ENCODE assay signal across 9 cellular contexts in genomic region chr14:103115086-103115679, GRCh38. TPM values are rescaled to one million over a fixed set of nuclear protein-coding genes. Genes with fewer than 3 reads are reported as not detected.
DNase-seq lines count a peak whose midpoint lies in the region; ATAC-seq, FAIRE-seq and TF ChIP-seq lines count a peak whose summit lies in the region.
"Not testable (repeated sequence)": the region's sequence is repeated elsewhere in the genome, so short reads cannot be mapped to it uniquely, and the experiment has no call there.
"Had no signal": no experiment of that assay in that cellular context is flagged by ENCODE, and none has a peak within 500 bp of the region (broad histone marks: within the 10 kb centered on the region; RNA-seq: fewer than 3 reads in every experiment).

No MANE protein-coding gene starts in this region.

- not testable (repeated sequence) for H3K36me3 ChIP-seq in PC-9 (ENCODE audit: low read depth); K562 (ENCODE audit: control insufficient read depth, insufficient read depth, low read length); heart right ventricle; mucosa of stomach (ENCODE audit: control insufficient read depth, insufficient read depth, low read length); vagina

- peaks cover 63% of the 10 kb centered on the region for H3F3A ChIP-seq in PC-9 (ENCODE audit: insufficient read depth, low read depth)

- not testable (repeated sequence) for H4K20me1 ChIP-seq in PC-9 (ENCODE audit: insufficient read depth); K562 (replicated peaks; ENCODE audit: control insufficient read depth, insufficient read depth, low read length)

- H3K9me3 Mint-ChIP-seq in activated CD4-positive, alpha-beta memory T cell treated with anti-CD3 and anti-CD28 coated beads, Interleukin-2, amount 10 ng/mL, durations not matched to agents 7 days and 5 days, result not testable (repeated sequence)

- peaks cover 70% of the 10 kb centered on the region for H3K4me1 ChIP-seq in PC-9 (replicated peaks; ENCODE audit: insufficient read depth)
- H3K4me1 ChIP-seq in K562 (replicated peaks in 1 of 2; ENCODE audit: control insufficient read depth in 2 of 2, insufficient read depth in 2 of 2, low read length in 2 of 2), result peaks cover 59 to 89% of the 10 kb centered on the region in 2 experiments
- peaks cover 3 to 87% (median 44%) of the 10 kb centered on the region in 9 donors for H3K4me1 ChIP-seq in heart right ventricle
- H3K4me1 ChIP-seq in mucosa of stomach (ENCODE audit: control insufficient read depth, insufficient read depth, low read length), result peaks cover 36% of the 10 kb centered on the region
- H3K4me1 ChIP-seq in vagina, result peaks cover 56% of the 10 kb centered on the region

- H3K27me3 ChIP-seq in PC-9 (ENCODE audit: insufficient read depth, low read depth); K562 (ENCODE audit: control insufficient read depth in 2 of 2, insufficient read depth in 2 of 2, low read length in 2 of 2); heart right ventricle; mucosa of stomach (ENCODE audit: control insufficient read depth, insufficient read depth, low read length); vagina: not testable (repeated sequence)

- H3K4me2 ChIP-seq in PC-9 (peak overlapping the region; percentile 22; the same call in 1 of the 2 replicates), K562 (ENCODE audit: insufficient read depth, low read length) (peak overlapping the region; percentile 51)

- H3K9me2 ChIP-seq in PC-9 (ENCODE audit: insufficient read depth), result not testable (repeated sequence)

- not testable (repeated sequence) for DNase-seq in GM12892 (ENCODE audit: insufficient read length); activated CD4-positive, alpha-beta memory T cell treated with anti-CD3 and anti-CD28 coated beads, Interleukin-2, amount 10 ng/mL, durations not matched to agents 7 days and 5 days; heart right ventricle; vagina (ENCODE audit: extremely low spot score in 2 of 2)
- DNase-seq in PC-9, result peak in 1 of 2 experiments; percentile 40
- DNase-seq in K562 (ENCODE audit: extremely low read depth in 1 of 4, low spot score in 3 of 4), result peak in 1 of 4 experiments; percentile 73

- not testable (repeated sequence) for H3K4me3 ChIP-seq in PC-9; K562; mucosa of stomach (ENCODE audit: low read length); skin epidermis
- H3K4me3 ChIP-seq in heart right ventricle (peak overlapping the region in 2 of 10 donors; percentile 19 to 22), vagina (peak overlapping the region in 1 of 2 donors; percentile 9)

- H2AFZ ChIP-seq in PC-9, result not testable (repeated sequence)
- H2AFZ ChIP-seq in K562 (ENCODE audit: low read depth, low read length), result peak overlapping the region; percentile 65

- H3K79me2 ChIP-seq in PC-9 (ENCODE audit: low read depth); K562 (ENCODE audit: control insufficient read depth, insufficient read depth, low read length): not testable (repeated sequence)

- in situ Hi-C loops in K562 (cut with MboI), result not testable (repeated sequence)

- peaks cover 11% of the 10 kb centered on the region for H3K4me1 Mint-ChIP-seq in activated CD4-positive, alpha-beta memory T cell treated with anti-CD3 and anti-CD28 coated beads, Interleukin-2, amount 10 ng/mL, durations not matched to agents 7 days and 5 days

- WGBS in K562 (ENCODE audit: insufficient coverage, low coverage, missing lambda C conversion rate), result 40% methylated on average over 12 of the region's 12 CpGs
- 72 to 77% methylated on average over 12 of the region's 12 CpGs for WGBS in heart right ventricle, 2 donors

- not testable (repeated sequence) for BruUV-seq in PC-9 (replicated peaks; lab: Mats Ljungman, UMichigan); K562 (replicated peaks; lab: Mats Ljungman, UMichigan)

- not testable (repeated sequence) for H3K9me3 ChIP-seq in PC-9 (ENCODE audit: insufficient read depth, low read depth); K562 (replicated peaks; ENCODE audit: control insufficient read depth, insufficient read depth, low read depth, low read length); heart right ventricle; mucosa of stomach (ENCODE audit: control insufficient read depth, low read length); vagina

- H3K36me3 Mint-ChIP-seq in activated CD4-positive, alpha-beta memory T cell treated with anti-CD3 and anti-CD28 coated beads, Interleukin-2, amount 10 ng/mL, durations not matched to agents 7 days and 5 days (ENCODE audit: low read depth), result not testable (repeated sequence)

- H3K4me3 Mint-ChIP-seq in activated CD4-positive, alpha-beta memory T cell treated with anti-CD3 and anti-CD28 coated beads, Interleukin-2, amount 10 ng/mL, durations not matched to agents 7 days and 5 days, result peak overlapping the region; percentile 53

- FAIRE-seq in GM12892 (lab: Jason Lieb, UNC) (peak; percentile 56), K562 (lab: Jason Lieb, UNC) (peak; percentile 54)

- not testable (repeated sequence) for TF ChIP-seq POLR2A in GM12892 (IDR thresholded peaks at IDR 0.05; ENCODE audit: low read depth, low read length); K562 (conservative IDR thresholded peaks at IDR 0.05); vagina (IDR thresholded peaks at IDR 0.05)

- POLR2A ChIA-PET in PC-9 (lab: Charles Lee; ENCODE audit: unreplicated experiment); activated CD4-positive, alpha-beta memory T cell treated with anti-CD3 and anti-CD28 coated beads, Interleukin-2, amount 10 ng/mL, durations not matched to agents 7 days and 5 days (lab: Charles Lee); K562 (lab: Yijun Ruan, JAX): not testable (repeated sequence)

- H3K9me1 ChIP-seq in K562 (ENCODE audit: control insufficient read depth, insufficient read depth, low read length), result not testable (repeated sequence)

- not testable (repeated sequence) for TF ChIP-seq RAD21 in K562 (CRISPR knock-in tag; conservative IDR thresholded peaks at IDR 0.05 in 1 of 2, IDR thresholded peaks at IDR 0.05 in 1 of 2)

- H3K9ac ChIP-seq in K562 (ENCODE audit: insufficient read depth in 1 of 2, low read depth in 2 of 2, low read length in 2 of 2) (peak overlapping the region in 1 of 2 experiments; percentile 42; a peak in 1 of 4 replicates), mucosa of stomach (ENCODE audit: low read length) (peak overlapping the region; percentile 58)

- not testable (repeated sequence) for H3K27ac ChIP-seq in PC-9
- H3K27ac ChIP-seq in K562 (ENCODE audit: extremely low read depth, low read depth, low read length), result peak overlapping the region; percentile 50; the same call in 2 of the 3 replicates
- H3K27ac ChIP-seq in heart right ventricle, result peak overlapping the region in 6 of 10 donors; percentile 15 to 80 (median 56)
- H3K27ac ChIP-seq in skin epidermis, result peak overlapping the region in 15 of 21 experiments; percentile 27 to 72 (median 51)
- H3K27ac ChIP-seq in vagina, result peak overlapping the region; percentile 71

- not testable (repeated sequence) for TF ChIP-seq EP300 in K562 (IDR thresholded peaks at IDR 0.05; ENCODE audit: low read length)

- CTCF ChIA-PET in PC-9 (lab: Charles Lee) (interaction anchor here (0.7 kb wide), 1 partner anchor 71 kb away, joined by 4 read pairs; no protein-coding TSS in a partner anchor), K562 (lab: Yijun Ruan, JAX; ENCODE audit: low intra/inter-chr PET ratio) (interaction anchor here (0.6 kb wide), 1 partner anchor 175 kb away, joined by 3 read pairs; no protein-coding TSS in a partner anchor)
- CTCF ChIA-PET in activated CD4-positive, alpha-beta memory T cell treated with anti-CD3 and anti-CD28 coated beads, Interleukin-2, amount 10 ng/mL, durations not matched to agents 7 days and 5 days (lab: Charles Lee), result interaction anchor here (3.0 kb wide), 1 partner anchor 10 kb away, joined by 17 read pairs; no protein-coding TSS in a partner anchor

- H3K27ac Mint-ChIP-seq in activated CD4-positive, alpha-beta memory T cell treated with anti-CD3 and anti-CD28 coated beads, Interleukin-2, amount 10 ng/mL, durations not matched to agents 7 days and 5 days, result not testable (repeated sequence)

- not testable (repeated sequence) for TF ChIP-seq CTCF in PC-9 (conservative IDR thresholded peaks at IDR 0.05); K562 (IDR thresholded peaks at IDR 0.05 in 2 of 3, conservative IDR thresholded peaks at IDR 0.05 in 1 of 3; ENCODE audit: insufficient read depth in 2 of 3, low read depth in 1 of 3, low read length in 3 of 3); heart right ventricle (IDR thresholded peaks at IDR 0.05)
- peak in 1 of 3 experiments; percentile 1 for TF ChIP-seq CTCF in vagina (IDR thresholded peaks at IDR 0.05)

- not testable (repeated sequence) for ATAC-seq in K562, heart right ventricle

- intact Hi-C loops in PC-9 (cut with micrococcal nuclease; ENCODE audit: unreplicated experiment); K562 (cut with micrococcal nuclease); heart right ventricle (cut with DNase I); vagina (cut with DNase I): not testable (repeated sequence)

- H3K27me3 Mint-ChIP-seq in activated CD4-positive, alpha-beta memory T cell treated with anti-CD3 and anti-CD28 coated beads, Interleukin-2, amount 10 ng/mL, durations not matched to agents 7 days and 5 days, result not testable (repeated sequence)

RNA-seq across cellular contexts. Expression of gene TNFAIP2, which starts 8.1 kb away (rescaled TPM):
- polyA plus RNA-seq in GM12892 (2012; ENCODE audit: missing spikeins), result 71.3 TPM
- total RNA-seq in PC-9 (2021), result 291 and 366 TPM in 2 replicates
- under 1 TPM; 0.20 to 0.50 TPM for total RNA-seq in activated CD4-positive, alpha-beta memory T cell treated with anti-CD3 and anti-CD28 coated beads, Interleukin-2, amount 10 ng/mL, durations not matched to agents 7 days and 5 days
- total RNA-seq in K562 (2011; cell fraction: chromatin; rRNA removed; ENCODE audit: low replicate concordance), result 31.9 and 75.4 TPM in 2 replicates
- total RNA-seq in K562 (2011; cell fraction: nucleolus; rRNA removed), result 55.1 and 66.9 TPM in 2 replicates
- 38.6 and 39.3 TPM in 2 replicates for total RNA-seq in K562 (2011; cell fraction: nucleoplasm; rRNA removed)
- total RNA-seq in K562 (2014; rRNA removed), result 39.5 and 46.0 TPM in 2 replicates
- 20.8 and 23.7 TPM in 2 replicates for total RNA-seq in K562 (2014; rRNA removed; fragmentation: Illumina TruSeq; extraction: Trizol)
- total RNA-seq in K562 (2015; rRNA removed; fragmentation: Illumina TruSeq; extraction: Trizol), result 68.6 and 70.2 TPM in 2 replicates
- total RNA-seq in K562 (2021), result 52.7 and 61.2 TPM in 2 replicates
- 22.6 and 35.4 TPM in 2 replicates for polyA plus RNA-seq in K562 (2011; rRNA removed)
- 30.5 and 40.8 TPM in 2 replicates for polyA plus RNA-seq in K562 (2011; cell fraction: cytosol; rRNA removed)
- 171 and 203 TPM in 2 replicates for polyA plus RNA-seq in K562 (2011; cell fraction: nucleus; rRNA removed)
- polyA plus RNA-seq in K562 (2012), result 33.8 and 69.4 TPM in 2 replicates
- 42.7 and 59.7 TPM in 2 replicates for polyA plus RNA-seq in K562 (2014; fragmentation: Illumina TruSeq; extraction: Trizol)
- 10 to 100 TPM; 44.6 to 49.7 TPM for polyA plus RNA-seq in K562 (2014; fragmentation: Nextera tagmentation; extraction: Ambion mirVana)
- 47.6 and 63.5 TPM in 2 replicates for polyA plus RNA-seq in K562 (2014; rRNA removed)
- 8.9 and 13.3 TPM in 2 replicates for polyA minus RNA-seq in K562 (2011; rRNA and poly(A)+ RNA removed)
- 25.6 and 31.0 TPM in 2 replicates for polyA minus RNA-seq in K562 (2011; cell fraction: cytosol; rRNA and poly(A)+ RNA removed)
- 17.0 and 18.2 TPM in 2 replicates for polyA minus RNA-seq in K562 (2011; cell fraction: nucleus; rRNA and poly(A)+ RNA removed)
- total RNA-seq in heart right ventricle, result 100 to 1,000 TPM in 1 of 10 donors, 10 to 100 TPM in 9; 21.8 to 134 (median 42.0) TPM
- 100 to 1,000 TPM in 1 of 2 donors, 10 to 100 TPM in 1; 24.6 to 138 TPM for polyA plus RNA-seq in heart right ventricle
- total RNA-seq in vagina, result 82.7 TPM

RNA-seq across cellular contexts. Expression of gene EXOC3L4, which starts 20.7 kb away (rescaled TPM):
- not detected for polyA plus RNA-seq in GM12892 (2012; ENCODE audit: missing spikeins)
- total RNA-seq in PC-9 (2021), result 0.38 and 1.7 TPM in 2 replicates
- not detected for total RNA-seq in activated CD4-positive, alpha-beta memory T cell treated with anti-CD3 and anti-CD28 coated beads, Interleukin-2, amount 10 ng/mL, durations not matched to agents 7 days and 5 days
- 7.7 and 24.3 TPM in 2 replicates for total RNA-seq in K562 (2011; cell fraction: chromatin; rRNA removed; ENCODE audit: low replicate concordance)
- 22.4 and 23.0 TPM in 2 replicates for total RNA-seq in K562 (2011; cell fraction: nucleolus; rRNA removed)
- 13.8 and 17.9 TPM in 2 replicates for total RNA-seq in K562 (2011; cell fraction: nucleoplasm; rRNA removed)
- total RNA-seq in K562 (2014; rRNA removed), result 3.5 and 5.6 TPM in 2 replicates
- total RNA-seq in K562 (2014; rRNA removed; fragmentation: Illumina TruSeq; extraction: Trizol), result 0.33 TPM in 1 of 2 replicates, not detected in the other
- 0.83 and 1.6 TPM in 2 replicates for total RNA-seq in K562 (2015; rRNA removed; fragmentation: Illumina TruSeq; extraction: Trizol)
- total RNA-seq in K562 (2021), result 5.4 and 6.7 TPM in 2 replicates
- polyA plus RNA-seq in K562 (2011; rRNA removed), result 1.1 and 2.0 TPM in 2 replicates
- 1.6 and 3.7 TPM in 2 replicates for polyA plus RNA-seq in K562 (2011; cell fraction: cytosol; rRNA removed)
- polyA plus RNA-seq in K562 (2011; cell fraction: nucleus; rRNA removed), result 8.4 and 18.9 TPM in 2 replicates
- polyA plus RNA-seq in K562 (2012), result 1.8 and 2.2 TPM in 2 replicates
- 0.25 and 0.97 TPM in 2 replicates for polyA plus RNA-seq in K562 (2014; fragmentation: Illumina TruSeq; extraction: Trizol)
- polyA plus RNA-seq in K562 (2014; fragmentation: Nextera tagmentation; extraction: Ambion mirVana), result under 1 TPM in 1 of 2 experiments, not detected in 1; 0.10 TPM
- 6.2 and 11.7 TPM in 2 replicates for polyA plus RNA-seq in K562 (2014; rRNA removed)
- 0.21 TPM in 1 of 2 replicates, not detected in the other for polyA minus RNA-seq in K562 (2011; rRNA and poly(A)+ RNA removed)
- polyA minus RNA-seq in K562 (2011; cell fraction: cytosol; rRNA and poly(A)+ RNA removed), result 2.5 and 2.9 TPM in 2 replicates
- 3.1 and 5.0 TPM in 2 replicates for polyA minus RNA-seq in K562 (2011; cell fraction: nucleus; rRNA and poly(A)+ RNA removed)
- total RNA-seq in heart right ventricle, result 1 to 10 TPM in 2 of 10 donors, under 1 TPM in 4, not detected in 4; 0.16 to 2.0 (median 0.48) TPM
- 1 to 10 TPM in 1 of 2 donors, under 1 TPM in 1; 0.51 to 1.2 TPM for polyA plus RNA-seq in heart right ventricle
- total RNA-seq in vagina, result 8.6 TPM
- polyA plus RNA-seq: neural cell had no signal

RNA-seq across cellular contexts. Expression of gene LBHD2, which starts 31.2 kb away (rescaled TPM):
- polyA plus RNA-seq in GM12892 (2012; ENCODE audit: missing spikeins), result not detected
- total RNA-seq in PC-9 (2021), result 0.52 and 0.78 TPM in 2 replicates
- total RNA-seq in activated CD4-positive, alpha-beta memory T cell treated with anti-CD3 and anti-CD28 coated beads, Interleukin-2, amount 10 ng/mL, durations not matched to agents 7 days and 5 days, result not detected
- total RNA-seq in K562 (2011; cell fraction: chromatin; rRNA removed; ENCODE audit: low replicate concordance), result not detected in 2 replicates
- total RNA-seq in K562 (2011; cell fraction: nucleolus; rRNA removed), result not detected in 2 replicates
- total RNA-seq in K562 (2011; cell fraction: nucleoplasm; rRNA removed), result not detected in 2 replicates
- total RNA-seq in K562 (2014; rRNA removed), result not detected in 2 replicates
- not detected in 2 replicates for total RNA-seq in K562 (2014; rRNA removed; fragmentation: Illumina TruSeq; extraction: Trizol)
- not detected in 2 replicates for total RNA-seq in K562 (2015; rRNA removed; fragmentation: Illumina TruSeq; extraction: Trizol)
- not detected in 2 replicates for total RNA-seq in K562 (2021)
- polyA plus RNA-seq in K562 (2011; rRNA removed), result not detected in 2 replicates
- 0.30 TPM in 1 of 2 replicates, not detected in the other for polyA plus RNA-seq in K562 (2011; cell fraction: cytosol; rRNA removed)
- not detected in 2 replicates for polyA plus RNA-seq in K562 (2011; cell fraction: nucleus; rRNA removed)
- not detected in 2 replicates for polyA plus RNA-seq in K562 (2012)
- polyA plus RNA-seq in K562 (2014; fragmentation: Illumina TruSeq; extraction: Trizol), result not detected in 2 replicates
- not detected for polyA plus RNA-seq in K562 (2014; fragmentation: Nextera tagmentation; extraction: Ambion mirVana)
- polyA plus RNA-seq in K562 (2014; rRNA removed), result not detected in 2 replicates
- not detected in 2 replicates for polyA minus RNA-seq in K562 (2011; rRNA and poly(A)+ RNA removed)
- not detected in 2 replicates for polyA minus RNA-seq in K562 (2011; cell fraction: cytosol; rRNA and poly(A)+ RNA removed)
- not detected in 2 replicates for polyA minus RNA-seq in K562 (2011; cell fraction: nucleus; rRNA and poly(A)+ RNA removed)
- not detected for total RNA-seq in heart right ventricle
- under 1 TPM in 1 of 2 donors, not detected in 1; 0.19 TPM for polyA plus RNA-seq in heart right ventricle
- not detected for total RNA-seq in vagina
- polyA plus RNA-seq: neural cell had no signal

RNA-seq across cellular contexts. Expression of gene CDC42BPB, which starts 57.8 kb away (rescaled TPM):
- polyA plus RNA-seq in GM12892 (2012; ENCODE audit: missing spikeins), result 9.6 TPM
- total RNA-seq in PC-9 (2021) (203 and 209 TPM in 2 replicates), K562 (2014; rRNA removed) (12.6 and 15.1 TPM in 2 replicates), K562 (2014; rRNA removed; fragmentation: Illumina TruSeq; extraction: Trizol) (8.8 and 9.0 TPM in 2 replicates), K562 (2015; rRNA removed; fragmentation: Illumina TruSeq; extraction: Trizol) (8.7 and 9.7 TPM in 2 replicates), K562 (2021) (19.6 and 24.3 TPM in 2 replicates), heart right ventricle (10 to 100 TPM; 60.8 to 83.6 (median 70.1) TPM), vagina (105 TPM)
- total RNA-seq in activated CD4-positive, alpha-beta memory T cell treated with anti-CD3 and anti-CD28 coated beads, Interleukin-2, amount 10 ng/mL, durations not matched to agents 7 days and 5 days, result under 1 TPM; 0.78 to 0.81 TPM
- 119 and 196 TPM in 2 replicates for total RNA-seq in K562 (2011; cell fraction: chromatin; rRNA removed; ENCODE audit: low replicate concordance)
- 64.6 and 73.0 TPM in 2 replicates for total RNA-seq in K562 (2011; cell fraction: nucleolus; rRNA removed)
- total RNA-seq in K562 (2011; cell fraction: nucleoplasm; rRNA removed), result 59.7 and 71.4 TPM in 2 replicates
- polyA plus RNA-seq in K562 (2011; rRNA removed) (19.5 and 22.9 TPM in 2 replicates), K562 (2014; fragmentation: Illumina TruSeq; extraction: Trizol) (16.5 and 17.0 TPM in 2 replicates), K562 (2014; fragmentation: Nextera tagmentation; extraction: Ambion mirVana) (under 1 TPM; 0.07 to 0.25 TPM), K562 (2014; rRNA removed) (13.9 and 15.0 TPM in 2 replicates), heart right ventricle (10 to 100 TPM; 29.6 to 31.2 TPM)
- 11.9 and 18.9 TPM in 2 replicates for polyA plus RNA-seq in K562 (2011; cell fraction: cytosol; rRNA removed)
- 48.6 and 73.5 TPM in 2 replicates for polyA plus RNA-seq in K562 (2011; cell fraction: nucleus; rRNA removed)
- polyA plus RNA-seq in K562 (2012), result 17.6 and 18.7 TPM in 2 replicates
- polyA minus RNA-seq in K562 (2011; rRNA and poly(A)+ RNA removed), result 18.5 and 26.6 TPM in 2 replicates
- polyA minus RNA-seq in K562 (2011; cell fraction: cytosol; rRNA and poly(A)+ RNA removed), result 21.0 and 21.4 TPM in 2 replicates
- polyA minus RNA-seq in K562 (2011; cell fraction: nucleus; rRNA and poly(A)+ RNA removed), result 22.5 and 33.5 TPM in 2 replicates

Comparison
In these comparisons a context has a peak if more than half of its experiments do, and no peak if none do; other contexts are left out.
1. RNA of gene TNFAIP2, which starts 8.1 kb away (total RNA-seq): 291 to 366 TPM in PC-9, 82.7 TPM in vagina (single experiment), 20.8 to 75.4 TPM in K562 and 21.8 to 134 TPM in heart right ventricle; 0.20 to 0.50 TPM in activated CD4-positive, alpha-beta memory T cell treated with anti-CD3 and anti-CD28 coated beads, Interleukin-2, amount 10 ng/mL, durations not matched to agents 7 days and 5 days; every median in the first group is over 10 times any median in the second.